ENCODE assay signal across 8 cellular contexts in the genomic region with DNA sequence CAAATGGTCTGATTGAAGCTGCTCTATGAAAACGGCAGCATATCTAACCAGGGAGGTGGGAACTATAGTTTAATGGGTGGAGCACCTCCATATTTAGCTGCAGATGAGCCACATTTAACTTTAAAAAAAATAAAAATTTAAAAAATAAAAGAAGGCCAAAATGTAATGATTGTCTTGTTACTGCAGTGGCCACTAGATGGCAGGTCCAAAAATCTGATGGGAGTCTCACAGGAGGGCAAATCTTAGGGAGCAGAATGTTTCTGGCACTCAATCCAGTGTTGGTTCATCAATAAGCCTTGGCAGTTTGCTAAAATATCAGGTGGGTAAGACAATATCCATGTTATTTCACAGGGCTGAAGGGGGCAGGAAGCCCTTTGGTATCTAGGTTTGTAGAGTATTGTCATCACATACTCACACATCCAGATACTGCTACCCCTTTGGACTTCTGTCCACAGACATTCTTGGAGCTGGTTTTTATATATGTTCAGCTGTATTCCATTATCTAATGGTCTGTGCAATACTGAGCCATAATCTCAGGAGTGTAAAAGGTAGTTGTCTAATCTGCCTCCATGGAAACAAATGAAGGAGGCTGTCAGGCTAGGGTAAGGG.
DNase-seq lines count a peak whose midpoint lies in the region; ATAC-seq, FAIRE-seq and TF ChIP-seq lines count a peak whose summit lies in the region.
"Had no signal": no experiment of that assay in that cellular context is flagged by ENCODE, and none has a peak within 500 bp of the region (broad histone marks: within the 10 kb centered on the region; RNA-seq: fewer than 3 reads in every experiment).

No MANE protein-coding gene starts in this region.

- WGBS in IMR-90 (ENCODE audit: extremely low coverage in 2 of 2, insufficient read length in 1 of 2), 2 experiments, result no CpG with 5 or more reads among the region's 1 CpG

- H3K36me3 Mint-ChIP-seq in neural crest cell (ENCODE audit: low read depth), result peaks cover 2% of the 10 kb centered on the region

- H2BK120ac ChIP-seq in IMR-90 (ENCODE audit: low read depth, low read length), result no peak overlapping the region

- H3K4me1 Mint-ChIP-seq in neural crest cell, result no peaks in the 10 kb centered on the region

- H3K9me1 ChIP-seq in IMR-90 (ENCODE audit: insufficient read depth, low read length), result no peaks in the 10 kb centered on the region

- dilution Hi-C loops in IMR-90 (cut with HindIII; ENCODE audit: low sequenced_read_pairs, unreplicated experiment), result no loop called here

- in situ Hi-C loops in IMR-90 (cut with MboI; ENCODE audit: low sequenced_read_pairs), result no loop called here

- peak; percentile 53 for TF ChIP-seq RAD21 in IMR-90 (IDR thresholded peaks at IDR 0.05; ENCODE audit: low read length)

- 0 out of 2 replicates have a peak overlapping the region, but pooled peaks have one; percentile 48 for H2BK20ac ChIP-seq in IMR-90 (ENCODE audit: low read depth, low read length)

- no peak overlapping the region for H4K5ac ChIP-seq in IMR-90 (ENCODE audit: low read depth, low read length)

- FAIRE-seq in bronchial epithelial cell (lab: Jason Lieb, UNC) (no peak), RCC 7860 (lab: Jason Lieb, UNC) (no peak)

- H2AK5ac ChIP-seq in IMR-90 (ENCODE audit: low read depth, low read length), result 0 out of 2 replicates have a peak overlapping the region, but pooled peaks have one; percentile 27

- H3K79me1 ChIP-seq in IMR-90 (ENCODE audit: low read depth in 1 of 2, low read length in 2 of 2), result peaks cover 5 to 22% of the 10 kb centered on the region in 2 experiments

- BruUV-seq in IMR-90 (replicated peaks; lab: Mats Ljungman, UMichigan), result no TSS peak

- no peak overlapping the region for H3K14ac ChIP-seq in IMR-90 (replicated peaks; ENCODE audit: low read depth, low read length)

- POLR2A ChIA-PET in IMR-90 (lab: Charles Lee; ENCODE audit: unreplicated experiment), result no interaction called here

- H3K4me3 ChIP-seq in GM06990 (replicated peaks; ENCODE audit: low read depth, low read length) (no peak overlapping the region), IMR-90 (ENCODE audit: insufficient read depth, low read depth, low read length) (no peak overlapping the region), bronchial epithelial cell (ENCODE audit: low read depth, low read length) (no peak overlapping the region)

- no peak overlapping the region for H2AFZ ChIP-seq in IMR-90 (replicated peaks; ENCODE audit: low read length, poor library complexity)

- H3K4ac ChIP-seq in IMR-90 (ENCODE audit: low read depth, low read length), result no peak overlapping the region

- intact Hi-C loops in IMR-90 (cut with micrococcal nuclease), result no loop called here

- H3K36me3 ChIP-seq in GM06990 (ENCODE audit: control insufficient read depth, insufficient read depth, low read length) (no peaks in the 10 kb centered on the region), IMR-90 (ENCODE audit: control insufficient read depth, insufficient read depth, low read length) (no peaks in the 10 kb centered on the region; the same call in 1 of the 2 replicates), bronchial epithelial cell (ENCODE audit: control insufficient read depth, insufficient read depth, low read length) (no peaks in the 10 kb centered on the region)

- no peak overlapping the region for H3K4me3 Mint-ChIP-seq in neural crest cell

- H3K23ac ChIP-seq in IMR-90 (ENCODE audit: low read depth, low read length), result no peak overlapping the region

- H3K27me3 Mint-ChIP-seq in neural crest cell (ENCODE audit: low read depth), result no peaks in the 10 kb centered on the region

- DNase-seq in GM06990 (ENCODE audit: extremely low read depth, insufficient read length) (no peak), IMR-90 (peak; percentile 22), bronchial epithelial cell (ENCODE audit: low read depth) (peak; percentile 25), neural crest cell (ENCODE audit: low read depth, low spot score) (no peak), RCC 7860 (ENCODE audit: low spot score) (no peak), NCI-H1436 (lab: John Stamatoyannopoulos, UW) (no peak), GM19238 (ENCODE audit: insufficient read length, low spot score) (no peak)
- DNase-seq: T-helper 9 cell had no signal

- no peaks in the 10 kb centered on the region for H3K9me3 Mint-ChIP-seq in neural crest cell

- no peak overlapping the region for H3K18ac ChIP-seq in IMR-90 (ENCODE audit: low read depth, low read length)

- H4K20me1 ChIP-seq in IMR-90 (ENCODE audit: insufficient read depth, low read length), result no peaks in the 10 kb centered on the region

- no peak for TF ChIP-seq POLR2A in IMR-90 (IDR thresholded peaks at IDR 0.05; ENCODE audit: low read depth, low read length)

- H2BK15ac ChIP-seq in IMR-90 (ENCODE audit: low read depth, low read length), result no peak overlapping the region

- H3K4me1 ChIP-seq in IMR-90 (ENCODE audit: control insufficient read depth, insufficient read depth, low read length), result no peaks in the 10 kb centered on the region

- no peak overlapping the region for H3K4me2 ChIP-seq in IMR-90 (ENCODE audit: low read depth, low read length)

- H2AK9ac ChIP-seq in IMR-90 (replicated peaks; ENCODE audit: low read depth, low read length, poor library complexity), result no peak overlapping the region

- no peak overlapping the region for H4K91ac ChIP-seq in IMR-90 (ENCODE audit: insufficient read depth, low read depth, low read length)

- peak; percentile 40; the same call in 1 of the 2 replicates for ATAC-seq in IMR-90 (ENCODE audit: low read depth)

- no peak overlapping the region for H4K8ac ChIP-seq in IMR-90 (ENCODE audit: low read depth in 2 of 2, low read length in 2 of 2)

- peak; percentile 75 for TF ChIP-seq CTCF in GM06990 (IDR thresholded peaks at IDR 0.05; ENCODE audit: insufficient read depth, low read length, poor library complexity, severe bottlenecking)
- TF ChIP-seq CTCF in IMR-90 (conservative IDR thresholded peaks at IDR 0.05; ENCODE audit: low read depth, low read length), result peak; percentile 46
- TF ChIP-seq CTCF in bronchial epithelial cell (IDR thresholded peaks at IDR 0.05; ENCODE audit: insufficient read depth, low read length, severe bottlenecking), result peak; percentile 46
- TF ChIP-seq CTCF in neural crest cell (conservative IDR thresholded peaks at IDR 0.05), result peak; percentile 68

- CTCF ChIA-PET in IMR-90 (lab: Yijun Ruan, JAX), result interaction anchor here (0.6 to 1.3 kb wide), 6 partner anchors 14 to 379 kb away, joined by 3 to 4 read pairs (median 3); no protein-coding TSS in a partner anchor

- H3K9ac ChIP-seq in IMR-90 (ENCODE audit: low read depth, low read length), result no peak overlapping the region

- no peak overlapping the region for H3K56ac ChIP-seq in IMR-90 (ENCODE audit: extremely low read depth, insufficient read depth, low read length)

- no peaks in the 10 kb centered on the region for H3K9me3 ChIP-seq in IMR-90 (ENCODE audit: control insufficient read depth, insufficient read depth, low read length)

- no peak overlapping the region for H3K27ac Mint-ChIP-seq in neural crest cell (ENCODE audit: unreplicated experiment)

- no peaks in the 10 kb centered on the region for H3K27me3 ChIP-seq in GM06990 (replicated peaks; ENCODE audit: control insufficient read depth, insufficient read depth, low read length)
- H3K27me3 ChIP-seq in IMR-90 (ENCODE audit: control insufficient read depth, insufficient read depth, low read length), result no peaks in the 10 kb centered on the region
- no peaks in the 10 kb centered on the region for H3K27me3 ChIP-seq in bronchial epithelial cell (ENCODE audit: control insufficient read depth, insufficient read depth, low read length)

- H3K27ac ChIP-seq in IMR-90 (ENCODE audit: insufficient read depth, low read length), result no peak overlapping the region

- no peak overlapping the region for H2BK5ac ChIP-seq in IMR-90 (ENCODE audit: low read depth, low read length, poor library complexity, severe bottlenecking)

TF ChIP-seq in IMR-90, 13 proteins besides CTCF, POLR2A, EP300 and RAD21:
- TF ChIP-seq SMC3 (IDR thresholded peaks at IDR 0.05; ENCODE audit: low read depth, low read length) (peak; percentile 42; the same call in 1 of the 2 replicates), RCOR1 (IDR thresholded peaks at IDR 0.05; ENCODE audit: insufficient replicate concordance, low read length) (no peak), NFE2L2 (IDR thresholded peaks at IDR 0.05; ENCODE audit: low read depth, low read length) (no peak), MXI1 (IDR thresholded peaks at IDR 0.05; ENCODE audit: borderline replicate concordance, low read depth, low read length) (no peak)
- TF ChIP-seq, protein P1, sequence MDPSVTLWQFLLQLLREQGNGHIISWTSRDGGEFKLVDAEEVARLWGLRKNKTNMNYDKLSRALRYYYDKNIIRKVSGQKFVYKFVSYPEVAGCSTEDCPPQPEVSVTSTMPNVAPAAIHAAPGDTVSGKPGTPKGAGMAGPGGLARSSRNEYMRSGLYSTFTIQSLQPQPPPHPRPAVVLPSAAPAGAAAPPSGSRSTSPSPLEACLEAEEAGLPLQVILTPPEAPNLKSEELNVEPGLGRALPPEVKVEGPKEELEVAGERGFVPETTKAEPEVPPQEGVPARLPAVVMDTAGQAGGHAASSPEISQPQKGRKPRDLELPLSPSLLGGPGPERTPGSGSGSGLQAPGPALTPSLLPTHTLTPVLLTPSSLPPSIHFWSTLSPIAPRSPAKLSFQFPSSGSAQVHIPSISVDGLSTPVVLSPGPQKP (IDR thresholded peaks at IDR 0.05; ENCODE audit: borderline replicate concordance, low read depth, low read length), result no peak

Comparison
In these comparisons a context has a peak if more than half of its experiments do, and no peak if none do; other contexts are left out.
1. DNase-seq: peak in IMR-90 (single experiment) and bronchial epithelial cell (single experiment); none in GM06990 (single experiment), neural crest cell (single experiment), RCC 7860 (single experiment), NCI-H1436 (single experiment) and GM19238 (single experiment).
2. Peak in every context shown above with its lines, with median percentiles within 50 percentile points of each other: CTCF ChIP-seq.